ENCODE assay signal across 14 cellular contexts in the genomic region with DNA sequence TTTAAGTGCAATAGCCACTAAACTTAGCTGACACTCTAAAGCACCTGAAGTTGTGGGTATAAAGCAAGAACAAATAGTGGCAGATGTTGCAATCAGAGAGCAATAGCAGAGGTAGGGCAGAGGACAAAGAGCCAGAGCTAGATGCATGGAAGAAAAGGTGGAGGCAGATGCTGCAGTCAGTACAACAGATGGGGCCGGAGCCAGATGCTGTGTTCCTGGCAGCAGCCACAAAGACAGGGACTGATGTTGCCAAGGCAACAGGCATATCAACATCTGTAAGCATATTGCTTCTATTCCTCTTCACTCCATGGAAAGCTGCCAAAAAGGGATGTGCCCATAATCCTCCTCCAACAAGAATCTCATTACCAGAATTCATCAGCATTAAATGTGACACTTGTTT.
DNase-seq lines count a peak whose midpoint lies in the region; ATAC-seq, FAIRE-seq and TF ChIP-seq lines count a peak whose summit lies in the region.
"Had no signal": no experiment of that assay in that cellular context is flagged by ENCODE, and none has a peak within 500 bp of the region (broad histone marks: within the 10 kb centered on the region; RNA-seq: fewer than 3 reads in every experiment).

No MANE protein-coding gene starts in this region.

- H3K4me3 ChIP-seq in H1 (ENCODE audit: extremely low read depth in 1 of 4, insufficient read depth in 2 of 4, low read depth in 3 of 4, low read length in 4 of 4): no peak overlapping the region
- H3K4me3 ChIP-seq: HAP-1 had no signal

- H4K8ac ChIP-seq in H1 (ENCODE audit: extremely low read depth, insufficient read depth, low read length): no peak overlapping the region

- peaks cover 2% of the 10 kb centered on the region for H3K36me3 Mint-ChIP-seq in neural crest cell (ENCODE audit: low read depth)

- H3K9me3 ChIP-seq in H1 (ENCODE audit: insufficient read depth in 2 of 2, low read depth in 1 of 2, low read length in 1 of 2): no peaks in the 10 kb centered on the region
- H3K9me3 ChIP-seq: HAP-1 had no signal

- H3K27ac ChIP-seq in H1 (ENCODE audit: low read depth, low read length): peak overlapping the region; percentile 40; the same call in 1 of the 2 replicates

- H3K4me1 Mint-ChIP-seq in neural crest cell: peaks cover 47% of the 10 kb centered on the region
- H3K4me1 Mint-ChIP-seq: activated T-helper 17 cell treated with anti-CD3 and anti-CD28 coated beads, Interleukin-2, amount 50 U/mL, for 72 hours; stimulated activated naive CD8-positive, alpha-beta T cell treated with anti-CD3 and anti-CD28 coated beads, Interleukin-15, amount 100 ng/mL, for 72 hours had no signal

- no peaks in the 10 kb centered on the region for H3K23me2 ChIP-seq in H1 (ENCODE audit: low read depth, low read length)

- no peaks in the 10 kb centered on the region for H3K36me3 ChIP-seq in H1 (ENCODE audit: control insufficient read depth in 2 of 4, insufficient read depth in 4 of 4, low read length in 3 of 4)
- H3K36me3 ChIP-seq: HAP-1 had no signal

- H4K91ac ChIP-seq in H1 (replicated peaks; ENCODE audit: insufficient read length, low read length): no peak overlapping the region

- no peaks in the 10 kb centered on the region for H3K79me2 ChIP-seq in H1 (ENCODE audit: control insufficient read depth in 1 of 2, insufficient read depth in 2 of 2, low read length in 2 of 2)

- TF ChIP-seq RAD21 in H1 (IDR thresholded peaks at IDR 0.05 in 1 of 2, conservative IDR thresholded peaks at IDR 0.05 in 1 of 2; ENCODE audit: low read depth in 2 of 2, low read length in 2 of 2): no peak

- H3K79me1 ChIP-seq in H1 (ENCODE audit: low read depth, low read length): no peaks in the 10 kb centered on the region

- no peaks in the 10 kb centered on the region for H3K27me3 ChIP-seq in H1 (replicated peaks in 1 of 4; ENCODE audit: control insufficient read depth in 3 of 4, extremely low read depth in 1 of 4, insufficient read depth in 3 of 4, low read length in 3 of 4)

- no peak overlapping the region for H2BK20ac ChIP-seq in H1 (ENCODE audit: low read length)

- no peaks in the 10 kb centered on the region for H3K27me3 Mint-ChIP-seq in neural crest cell (ENCODE audit: low read depth)
- H3K27me3 Mint-ChIP-seq: activated T-helper 17 cell treated with anti-CD3 and anti-CD28 coated beads, Interleukin-2, amount 50 U/mL, for 72 hours; stimulated activated naive CD8-positive, alpha-beta T cell treated with anti-CD3 and anti-CD28 coated beads, Interleukin-15, amount 100 ng/mL, for 72 hours had no signal

- no peak overlapping the region for H2BK15ac ChIP-seq in H1 (ENCODE audit: low read length)

- peak overlapping the region; percentile 80 for H3K27ac Mint-ChIP-seq in neural crest cell (ENCODE audit: unreplicated experiment)
- H3K27ac Mint-ChIP-seq: activated T-helper 17 cell treated with anti-CD3 and anti-CD28 coated beads, Interleukin-2, amount 50 U/mL, for 72 hours had no signal

- no peak overlapping the region for H3K9ac ChIP-seq in H1 (replicated peaks in 1 of 4; ENCODE audit: extremely low read depth in 1 of 4, low read depth in 3 of 4, low read length in 3 of 4)

- no peak overlapping the region for H3K14ac ChIP-seq in H1 (ENCODE audit: insufficient read length)

- no peak overlapping the region for H2BK5ac ChIP-seq in H1 (ENCODE audit: low read depth, low read length)

- H2AFZ ChIP-seq in H1 (ENCODE audit: low read length): no peak overlapping the region

- no peaks in the 10 kb centered on the region for H4K20me1 ChIP-seq in H1 (replicated peaks in 1 of 2; ENCODE audit: control insufficient read depth in 1 of 2, insufficient read depth in 2 of 2, low read length in 2 of 2)

- H3K4me1 ChIP-seq in H1 (replicated peaks in 1 of 4; ENCODE audit: control insufficient read depth in 3 of 4, insufficient read depth in 4 of 4, low read length in 3 of 4): no peaks in the 10 kb centered on the region; a peak in 1 of 7 replicates
- H3K4me1 ChIP-seq: HAP-1 had no signal

- no peaks in the 10 kb centered on the region for H3K9me3 Mint-ChIP-seq in neural crest cell
- H3K9me3 Mint-ChIP-seq: activated T-helper 17 cell treated with anti-CD3 and anti-CD28 coated beads, Interleukin-2, amount 50 U/mL, for 72 hours; stimulated activated naive CD8-positive, alpha-beta T cell treated with anti-CD3 and anti-CD28 coated beads, Interleukin-15, amount 100 ng/mL, for 72 hours had no signal

- POLR2A ChIA-PET in H1 (lab: Charles Lee; ENCODE audit: partially characterized antibody): no interaction called here

- no peak overlapping the region for H3K4me3 Mint-ChIP-seq in neural crest cell
- H3K4me3 Mint-ChIP-seq: activated T-helper 17 cell treated with anti-CD3 and anti-CD28 coated beads, Interleukin-2, amount 50 U/mL, for 72 hours; stimulated activated naive CD8-positive, alpha-beta T cell treated with anti-CD3 and anti-CD28 coated beads, Interleukin-15, amount 100 ng/mL, for 72 hours had no signal

- in situ Hi-C loops in ACHN (cut with HindIII; ENCODE audit: low pct_ligation_motif_present, low pct_unique_long_range_greater_than_20kb, low sequenced_read_pairs): no loop called here

- TF ChIP-seq EP300 in H1 (IDR thresholded peaks at IDR 0.05; ENCODE audit: borderline replicate concordance in 1 of 2, low read depth in 2 of 2, low read length in 2 of 2): no peak

- 91% methylated on average over 1 of the region's 1 CpG; no CpG with 5 or more reads in 1 of the 2 experiments for WGBS in H1 (ENCODE audit: extremely low coverage in 1 of 2, insufficient coverage in 1 of 2, insufficient read length in 1 of 2, insufficient replicate concordance in 2 of 2, low coverage in 1 of 2, low lambda C conversion rate in 2 of 2, missing lambda C conversion rate in 1 of 2), 2 experiments

- H2AK5ac ChIP-seq in H1 (ENCODE audit: low read depth, low read length): no peak overlapping the region

- no peak overlapping the region for H3K4me2 ChIP-seq in H1 (ENCODE audit: insufficient read depth in 1 of 2, low read depth in 2 of 2, low read length in 2 of 2)

- H3K23ac ChIP-seq in H1 (ENCODE audit: insufficient read length): no peak overlapping the region

- H2BK12ac ChIP-seq in H1 (ENCODE audit: low read depth, low read length): no peak overlapping the region

- no peak overlapping the region for H3K56ac ChIP-seq in H1 (replicated peaks; ENCODE audit: insufficient read length, low read depth, low read length)

- no peak for TF ChIP-seq CTCF in H1 (IDR thresholded peaks at IDR 0.05; ENCODE audit: control extremely low read depth in 1 of 3, insufficient read depth in 1 of 3, low read depth in 1 of 3, low read length in 3 of 3)
- no peak for TF ChIP-seq CTCF in neural crest cell (conservative IDR thresholded peaks at IDR 0.05)

- no peak overlapping the region for H4K5ac ChIP-seq in H1 (ENCODE audit: insufficient read length, low read depth, low read length)

- no peak overlapping the region for H2BK120ac ChIP-seq in H1 (replicated peaks; ENCODE audit: low read depth, low read length)

- DNase-seq in NAMALWA (ENCODE audit: low spot score) (peak; percentile 4), NCI-H510A (lab: John Stamatoyannopoulos, UW) (peak; percentile 92), H1 (ENCODE audit: low read depth in 1 of 2, low spot score in 2 of 2) (no peak), neural crest cell (ENCODE audit: low read depth, low spot score) (no peak), HUDEP-2 (lab: John Stamatoyannopoulos, UW; ENCODE audit: unreplicated experiment in 76 of 76) (no peak), ACHN (no peak)
- DNase-seq: EL; NCI-H526; stimulated activated naive CD8-positive, alpha-beta T cell treated with anti-CD3 and anti-CD28 coated beads, Interleukin-15, amount 100 ng/mL, for 72 hours had no signal

- no peak for FAIRE-seq in H1 (lab: Jason Lieb, UNC)
- FAIRE-seq: TTC549 had no signal

- H3K4ac ChIP-seq in H1 (replicated peaks; ENCODE audit: insufficient read length, low read depth, low read length): no peak overlapping the region

- CTCF ChIA-PET in H1 (lab: Charles Lee; ENCODE audit: partially characterized antibody): interaction anchor here (1.1 to 1.8 kb wide), 2 partner anchors 9 to 11 kb away, joined by 3 to 5 read pairs; no protein-coding TSS in a partner anchor

- TF ChIP-seq POLR2A in H1 (IDR thresholded peaks at IDR 0.05; ENCODE audit: control extremely low read depth in 1 of 2, low read depth in 2 of 2, low read length in 2 of 2): no peak

- H3K18ac ChIP-seq in H1 (ENCODE audit: extremely low read depth, low read length): no peak overlapping the region

- no peak for ATAC-seq in HG03095 (IDR thresholded peaks at IDR 0.05; ENCODE audit: unreplicated experiment)
- ATAC-seq in GM19395 (IDR thresholded peaks at IDR 0.05; ENCODE audit: unreplicated experiment): no peak
- ATAC-seq: activated T-helper 17 cell treated with anti-CD3 and anti-CD28 coated beads, Interleukin-2, amount 50 U/mL, for 72 hours; stimulated activated naive CD8-positive, alpha-beta T cell treated with anti-CD3 and anti-CD28 coated beads, Interleukin-15, amount 100 ng/mL, for 72 hours had no signal

TF ChIP-seq in H1, 55 proteins besides CTCF, POLR2A, EP300 and RAD21:
- TF ChIP-seq CEBPB (IDR thresholded peaks at IDR 0.05; ENCODE audit: low read depth, low read length): peak; percentile 49; the same call in 1 of the 2 replicates
- TF ChIP-seq SP1 (IDR thresholded peaks at IDR 0.05; ENCODE audit: low read depth, low read length): no peak

Comparison
In these comparisons a context has a peak if more than half of its experiments do, and no peak if none do; other contexts are left out.
1. DNase-seq: peak in NAMALWA (single experiment) and NCI-H510A (single experiment); none in H1 (0 of 2), neural crest cell (single experiment), HUDEP-2 (0 of 76) and ACHN (single experiment).